1 cellular context compared by ENCODE assay signal in the genomic region with DNA sequence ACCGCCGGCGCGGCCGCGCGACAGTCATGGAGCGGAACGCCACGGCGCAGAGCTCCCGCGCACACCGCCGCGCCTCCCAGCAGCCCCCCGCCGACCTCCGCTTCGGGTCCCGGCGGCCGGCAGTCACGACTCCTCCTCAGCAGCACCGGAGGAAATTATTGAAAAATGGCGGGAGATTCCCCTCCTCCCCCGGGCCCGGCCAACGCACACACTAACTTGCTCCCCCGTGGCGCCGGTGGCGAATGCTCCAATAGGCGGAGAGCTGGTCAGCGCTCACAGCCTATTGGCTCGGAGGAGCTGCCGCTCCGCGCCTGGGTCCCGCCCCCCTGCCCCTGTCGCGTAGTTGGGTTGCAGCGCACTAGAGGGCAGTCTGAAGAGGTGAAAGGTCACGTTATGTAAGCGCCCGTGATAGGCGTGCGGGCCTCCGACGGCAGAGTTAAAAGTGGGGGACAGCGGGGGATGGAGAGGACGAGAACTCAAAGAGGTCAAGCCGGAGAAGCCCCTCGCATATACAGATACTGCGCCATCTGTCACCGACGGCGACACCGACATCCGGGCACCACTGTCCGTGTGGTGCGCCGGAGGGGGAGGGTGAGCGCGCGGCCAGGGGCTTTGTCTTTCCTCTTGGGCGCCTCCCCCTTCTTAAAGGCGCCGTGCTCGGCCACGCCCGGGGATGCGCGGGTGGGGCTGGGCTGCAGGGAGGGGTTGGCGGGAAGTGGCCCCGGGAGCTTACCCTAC.
TF ChIP-seq lines count a peak whose summit lies in the region.

A gene with protein sequence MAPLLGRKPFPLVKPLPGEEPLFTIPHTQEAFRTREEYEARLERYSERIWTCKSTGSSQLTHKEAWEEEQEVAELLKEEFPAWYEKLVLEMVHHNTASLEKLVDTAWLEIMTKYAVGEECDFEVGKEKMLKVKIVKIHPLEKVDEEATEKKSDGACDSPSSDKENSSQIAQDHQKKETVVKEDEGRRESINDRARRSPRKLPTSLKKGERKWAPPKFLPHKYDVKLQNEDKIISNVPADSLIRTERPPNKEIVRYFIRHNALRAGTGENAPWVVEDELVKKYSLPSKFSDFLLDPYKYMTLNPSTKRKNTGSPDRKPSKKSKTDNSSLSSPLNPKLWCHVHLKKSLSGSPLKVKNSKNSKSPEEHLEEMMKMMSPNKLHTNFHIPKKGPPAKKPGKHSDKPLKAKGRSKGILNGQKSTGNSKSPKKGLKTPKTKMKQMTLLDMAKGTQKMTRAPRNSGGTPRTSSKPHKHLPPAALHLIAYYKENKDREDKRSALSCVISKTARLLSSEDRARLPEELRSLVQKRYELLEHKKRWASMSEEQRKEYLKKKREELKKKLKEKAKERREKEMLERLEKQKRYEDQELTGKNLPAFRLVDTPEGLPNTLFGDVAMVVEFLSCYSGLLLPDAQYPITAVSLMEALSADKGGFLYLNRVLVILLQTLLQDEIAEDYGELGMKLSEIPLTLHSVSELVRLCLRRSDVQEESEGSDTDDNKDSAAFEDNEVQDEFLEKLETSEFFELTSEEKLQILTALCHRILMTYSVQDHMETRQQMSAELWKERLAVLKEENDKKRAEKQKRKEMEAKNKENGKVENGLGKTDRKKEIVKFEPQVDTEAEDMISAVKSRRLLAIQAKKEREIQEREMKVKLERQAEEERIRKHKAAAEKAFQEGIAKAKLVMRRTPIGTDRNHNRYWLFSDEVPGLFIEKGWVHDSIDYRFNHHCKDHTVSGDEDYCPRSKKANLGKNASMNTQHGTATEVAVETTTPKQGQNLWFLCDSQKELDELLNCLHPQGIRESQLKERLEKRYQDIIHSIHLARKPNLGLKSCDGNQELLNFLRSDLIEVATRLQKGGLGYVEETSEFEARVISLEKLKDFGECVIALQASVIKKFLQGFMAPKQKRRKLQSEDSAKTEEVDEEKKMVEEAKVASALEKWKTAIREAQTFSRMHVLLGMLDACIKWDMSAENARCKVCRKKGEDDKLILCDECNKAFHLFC (N-terminal part only) (minus strand): TSS at position 213 of the 738 bp plus-strand sequence. CDS start 360 bp downstream, outside the sequence.

TF ChIP-seq in HepG2, 621 proteins besides CTCF, POLR2A, EP300 and RAD21 (continued from another document and continues in another):
- TF ChIP-seq, protein P1, sequence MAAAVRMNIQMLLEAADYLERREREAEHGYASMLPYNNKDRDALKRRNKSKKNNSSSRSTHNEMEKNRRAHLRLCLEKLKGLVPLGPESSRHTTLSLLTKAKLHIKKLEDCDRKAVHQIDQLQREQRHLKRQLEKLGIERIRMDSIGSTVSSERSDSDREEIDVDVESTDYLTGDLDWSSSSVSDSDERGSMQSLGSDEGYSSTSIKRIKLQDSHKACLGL (CRISPR knock-in tag; IDR thresholded peaks at IDR 0.05): no peak; the same call in 1 of the 2 replicates
- TF ChIP-seq, protein P2, sequence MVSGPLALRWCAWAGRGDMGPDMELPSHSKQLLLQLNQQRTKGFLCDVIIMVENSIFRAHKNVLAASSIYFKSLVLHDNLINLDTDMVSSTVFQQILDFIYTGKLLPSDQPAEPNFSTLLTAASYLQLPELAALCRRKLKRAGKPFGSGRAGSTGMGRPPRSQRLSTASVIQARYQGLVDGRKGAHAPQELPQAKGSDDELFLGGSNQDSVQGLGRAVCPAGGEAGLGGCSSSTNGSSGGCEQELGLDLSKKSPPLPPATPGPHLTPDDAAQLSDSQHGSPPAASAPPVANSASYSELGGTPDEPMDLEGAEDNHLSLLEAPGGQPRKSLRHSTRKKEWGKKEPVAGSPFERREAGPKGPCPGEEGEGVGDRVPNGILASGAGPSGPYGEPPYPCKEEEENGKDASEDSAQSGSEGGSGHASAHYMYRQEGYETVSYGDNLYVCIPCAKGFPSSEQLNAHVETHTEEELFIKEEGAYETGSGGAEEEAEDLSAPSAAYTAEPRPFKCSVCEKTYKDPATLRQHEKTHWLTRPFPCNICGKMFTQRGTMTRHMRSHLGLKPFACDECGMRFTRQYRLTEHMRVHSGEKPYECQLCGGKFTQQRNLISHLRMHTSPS (CRISPR knock-in tag; IDR thresholded peaks at IDR 0.05; ENCODE audit: low read depth): no peak
- TF ChIP-seq ZNF121 (CRISPR knock-in tag; IDR thresholded peaks at IDR 0.05): no peak
- TF ChIP-seq ZNF891 (CRISPR knock-in tag; IDR thresholded peaks at IDR 0.05): peak; percentile 47; the same call in 1 of the 2 replicates
- TF ChIP-seq ZNF17 (CRISPR knock-in tag; IDR thresholded peaks at IDR 0.05): no peak
- peak; percentile 84 for TF ChIP-seq KMT2B (CRISPR knock-in tag; IDR thresholded peaks at IDR 0.05)
- TF ChIP-seq ZNF773 (CRISPR knock-in tag; IDR thresholded peaks at IDR 0.05; ENCODE audit: borderline replicate concordance): no peak
- TF ChIP-seq, protein P3, sequence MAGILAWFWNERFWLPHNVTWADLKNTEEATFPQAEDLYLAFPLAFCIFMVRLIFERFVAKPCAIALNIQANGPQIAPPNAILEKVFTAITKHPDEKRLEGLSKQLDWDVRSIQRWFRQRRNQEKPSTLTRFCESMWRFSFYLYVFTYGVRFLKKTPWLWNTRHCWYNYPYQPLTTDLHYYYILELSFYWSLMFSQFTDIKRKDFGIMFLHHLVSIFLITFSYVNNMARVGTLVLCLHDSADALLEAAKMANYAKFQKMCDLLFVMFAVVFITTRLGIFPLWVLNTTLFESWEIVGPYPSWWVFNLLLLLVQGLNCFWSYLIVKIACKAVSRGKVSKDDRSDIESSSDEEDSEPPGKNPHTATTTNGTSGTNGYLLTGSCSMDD (CRISPR knock-in tag; IDR thresholded peaks at IDR 0.05): no peak
- peak; percentile 74 for TF ChIP-seq BHLHE40 (IDR thresholded peaks at IDR 0.05; ENCODE audit: low read length)
- TF ChIP-seq, protein P4, sequence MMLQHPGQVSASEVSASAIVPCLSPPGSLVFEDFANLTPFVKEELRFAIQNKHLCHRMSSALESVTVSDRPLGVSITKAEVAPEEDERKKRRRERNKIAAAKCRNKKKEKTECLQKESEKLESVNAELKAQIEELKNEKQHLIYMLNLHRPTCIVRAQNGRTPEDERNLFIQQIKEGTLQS (CRISPR knock-in tag; IDR thresholded peaks at IDR 0.05): 0 out of 2 replicates have a peak, but pooled peaks have one; percentile 10
- TF ChIP-seq HOXA7 (CRISPR knock-in tag; IDR thresholded peaks at IDR 0.05): no peak
- no peak for TF ChIP-seq ZC3H4 (CRISPR knock-in tag; IDR thresholded peaks at IDR 0.05; ENCODE audit: borderline replicate concordance)
- TF ChIP-seq ZBTB7A (CRISPR knock-in tag; IDR thresholded peaks at IDR 0.05): peak; percentile 81; the same call in 1 of the 2 replicates
- TF ChIP-seq HNRNPK (IDR thresholded peaks at IDR 0.05; ENCODE audit: low read depth, low read length, poor library complexity, severe bottlenecking): peak; percentile 84
- TF ChIP-seq, protein P5, sequence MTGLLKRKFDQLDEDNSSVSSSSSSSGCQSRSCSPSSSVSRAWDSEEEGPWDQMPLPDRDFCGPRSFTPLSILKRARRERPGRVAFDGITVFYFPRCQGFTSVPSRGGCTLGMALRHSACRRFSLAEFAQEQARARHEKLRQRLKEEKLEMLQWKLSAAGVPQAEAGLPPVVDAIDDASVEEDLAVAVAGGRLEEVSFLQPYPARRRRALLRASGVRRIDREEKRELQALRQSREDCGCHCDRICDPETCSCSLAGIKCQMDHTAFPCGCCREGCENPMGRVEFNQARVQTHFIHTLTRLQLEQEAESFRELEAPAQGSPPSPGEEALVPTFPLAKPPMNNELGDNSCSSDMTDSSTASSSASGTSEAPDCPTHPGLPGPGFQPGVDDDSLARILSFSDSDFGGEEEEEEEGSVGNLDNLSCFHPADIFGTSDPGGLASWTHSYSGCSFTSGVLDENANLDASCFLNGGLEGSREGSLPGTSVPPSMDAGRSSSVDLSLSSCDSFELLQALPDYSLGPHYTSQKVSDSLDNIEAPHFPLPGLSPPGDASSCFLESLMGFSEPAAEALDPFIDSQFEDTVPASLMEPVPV (CRISPR knock-in tag; IDR thresholded peaks at IDR 0.05): 0 out of 2 replicates have a peak, but pooled peaks have one; percentile 60
- TF ChIP-seq JARID2 (CRISPR knock-in tag; IDR thresholded peaks at IDR 0.05; ENCODE audit: insufficient replicate concordance): no peak
- no peak for TF ChIP-seq RORA (CRISPR knock-in tag; IDR thresholded peaks at IDR 0.05)
- TF ChIP-seq, protein P6, sequence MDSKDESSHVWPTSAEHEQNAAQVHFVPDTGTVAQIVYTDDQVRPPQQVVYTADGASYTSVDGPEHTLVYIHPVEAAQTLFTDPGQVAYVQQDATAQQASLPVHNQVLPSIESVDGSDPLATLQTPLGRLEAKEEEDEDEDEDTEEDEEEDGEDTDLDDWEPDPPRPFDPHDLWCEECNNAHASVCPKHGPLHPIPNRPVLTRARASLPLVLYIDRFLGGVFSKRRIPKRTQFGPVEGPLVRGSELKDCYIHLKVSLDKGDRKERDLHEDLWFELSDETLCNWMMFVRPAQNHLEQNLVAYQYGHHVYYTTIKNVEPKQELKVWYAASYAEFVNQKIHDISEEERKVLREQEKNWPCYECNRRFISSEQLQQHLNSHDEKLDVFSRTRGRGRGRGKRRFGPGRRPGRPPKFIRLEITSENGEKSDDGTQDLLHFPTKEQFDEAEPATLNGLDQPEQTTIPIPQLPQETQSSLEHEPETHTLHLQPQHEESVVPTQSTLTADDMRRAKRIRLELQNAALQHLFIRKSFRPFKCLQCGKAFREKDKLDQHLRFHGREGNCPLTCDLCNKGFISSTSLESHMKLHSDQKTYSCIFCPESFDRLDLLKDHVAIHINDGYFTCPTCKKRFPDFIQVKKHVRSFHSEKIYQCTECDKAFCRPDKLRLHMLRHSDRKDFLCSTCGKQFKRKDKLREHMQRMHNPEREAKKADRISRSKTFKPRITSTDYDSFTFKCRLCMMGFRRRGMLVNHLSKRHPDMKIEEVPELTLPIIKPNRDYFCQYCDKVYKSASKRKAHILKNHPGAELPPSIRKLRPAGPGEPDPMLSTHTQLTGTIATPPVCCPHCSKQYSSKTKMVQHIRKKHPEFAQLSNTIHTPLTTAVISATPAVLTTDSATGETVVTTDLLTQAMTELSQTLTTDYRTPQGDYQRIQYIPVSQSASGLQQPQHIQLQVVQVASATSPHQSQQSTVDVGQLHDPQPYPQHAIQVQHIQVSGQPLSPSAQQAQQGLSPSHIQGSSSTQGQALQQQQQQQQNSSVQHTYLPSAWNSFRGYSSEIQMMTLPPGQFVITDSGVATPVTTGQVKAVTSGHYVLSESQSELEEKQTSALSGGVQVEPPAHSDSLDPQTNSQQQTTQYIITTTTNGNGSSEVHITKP (CRISPR knock-in tag; IDR thresholded peaks at IDR 0.05; ENCODE audit: low read depth): 0 out of 2 replicates have a peak, but pooled peaks have one; percentile 14
- TF ChIP-seq TCF7 (IDR thresholded peaks at IDR 0.05; ENCODE audit: low read depth): 0 out of 2 replicates have a peak, but pooled peaks have one; percentile 19
- TF ChIP-seq ZBTB42 (CRISPR knock-in tag; IDR thresholded peaks at IDR 0.05): no peak
- no peak; the same call in 1 of the 2 replicates for TF ChIP-seq ZNF7 (CRISPR knock-in tag; IDR thresholded peaks at IDR 0.05)
- TF ChIP-seq, protein P7, sequence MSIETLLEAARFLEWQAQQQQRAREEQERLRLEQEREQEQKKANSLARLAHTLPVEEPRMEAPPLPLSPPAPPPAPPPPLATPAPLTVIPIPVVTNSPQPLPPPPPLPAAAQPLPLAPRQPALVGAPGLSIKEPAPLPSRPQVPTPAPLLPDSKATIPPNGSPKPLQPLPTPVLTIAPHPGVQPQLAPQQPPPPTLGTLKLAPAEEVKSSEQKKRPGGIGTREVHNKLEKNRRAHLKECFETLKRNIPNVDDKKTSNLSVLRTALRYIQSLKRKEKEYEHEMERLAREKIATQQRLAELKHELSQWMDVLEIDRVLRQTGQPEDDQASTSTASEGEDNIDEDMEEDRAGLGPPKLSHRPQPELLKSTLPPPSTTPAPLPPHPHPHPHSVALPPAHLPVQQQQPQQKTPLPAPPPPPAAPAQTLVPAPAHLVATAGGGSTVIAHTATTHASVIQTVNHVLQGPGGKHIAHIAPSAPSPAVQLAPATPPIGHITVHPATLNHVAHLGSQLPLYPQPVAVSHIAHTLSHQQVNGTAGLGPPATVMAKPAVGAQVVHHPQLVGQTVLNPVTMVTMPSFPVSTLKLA (IDR thresholded peaks at IDR 0.05): 0 out of 2 replicates have a peak, but pooled peaks have one; percentile 11
- TF ChIP-seq TOE1 (CRISPR knock-in tag; IDR thresholded peaks at IDR 0.05): no peak
- TF ChIP-seq XBP1 (CRISPR knock-in tag; IDR thresholded peaks at IDR 0.05): no peak; the same call in 1 of the 2 replicates
- TF ChIP-seq, protein P8, sequence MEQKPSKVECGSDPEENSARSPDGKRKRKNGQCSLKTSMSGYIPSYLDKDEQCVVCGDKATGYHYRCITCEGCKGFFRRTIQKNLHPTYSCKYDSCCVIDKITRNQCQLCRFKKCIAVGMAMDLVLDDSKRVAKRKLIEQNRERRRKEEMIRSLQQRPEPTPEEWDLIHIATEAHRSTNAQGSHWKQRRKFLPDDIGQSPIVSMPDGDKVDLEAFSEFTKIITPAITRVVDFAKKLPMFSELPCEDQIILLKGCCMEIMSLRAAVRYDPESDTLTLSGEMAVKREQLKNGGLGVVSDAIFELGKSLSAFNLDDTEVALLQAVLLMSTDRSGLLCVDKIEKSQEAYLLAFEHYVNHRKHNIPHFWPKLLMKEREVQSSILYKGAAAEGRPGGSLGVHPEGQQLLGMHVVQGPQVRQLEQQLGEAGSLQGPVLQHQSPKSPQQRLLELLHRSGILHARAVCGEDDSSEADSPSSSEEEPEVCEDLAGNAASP (CRISPR knock-in tag; IDR thresholded peaks at IDR 0.05; ENCODE audit: borderline replicate concordance): 0 out of 2 replicates have a peak, but pooled peaks have one; percentile 39
- TF ChIP-seq ZKSCAN8 (CRISPR knock-in tag; IDR thresholded peaks at IDR 0.05; ENCODE audit: borderline replicate concordance): no peak; the same call in 1 of the 2 replicates
- TF ChIP-seq TBX3 (IDR thresholded peaks at IDR 0.05; ENCODE audit: borderline replicate concordance): 0 out of 2 replicates have a peak, but pooled peaks have one; percentile 22
- TF ChIP-seq NFRKB (IDR thresholded peaks at IDR 0.05): no peak
- TF ChIP-seq CCDC6 (CRISPR knock-in tag; IDR thresholded peaks at IDR 0.05): 0 out of 2 replicates have a peak, but pooled peaks have one; percentile 60
- TF ChIP-seq, protein P9, sequence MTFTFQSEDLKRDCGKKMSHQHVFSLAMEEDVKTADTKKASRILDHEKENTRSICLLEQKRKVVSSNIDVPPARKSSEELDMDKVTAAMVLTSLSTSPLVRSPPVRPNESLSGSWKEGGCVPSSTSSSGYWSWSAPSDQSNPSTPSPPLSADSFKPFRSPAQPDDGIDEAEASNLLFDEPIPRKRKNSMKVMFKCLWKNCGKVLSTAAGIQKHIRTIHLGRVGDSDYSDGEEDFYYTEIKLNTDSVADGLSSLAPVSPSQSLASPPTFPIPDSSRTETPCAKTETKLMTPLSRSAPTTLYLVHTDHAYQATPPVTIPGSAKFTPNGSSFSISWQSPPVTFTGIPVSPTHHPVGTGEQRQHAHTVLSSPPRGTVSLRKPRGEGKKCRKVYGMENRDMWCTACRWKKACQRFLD (CRISPR knock-in tag; IDR thresholded peaks at IDR 0.05; ENCODE audit: borderline replicate concordance): peak; percentile 84; the same call in 1 of the 2 replicates
